Comparison of ENCODE assay signal across 11 cellular contexts in genomic region chr10:12975266-12975665, GRCh38. TPM values are rescaled to one million over a fixed set of nuclear protein-coding genes. Genes with fewer than 3 reads are reported as not detected.
A peak's percentile ranks its signal among the peaks of the same experiment; 100 is the strongest.
DNase-seq lines count a peak whose midpoint lies in the region; ATAC-seq and TF ChIP-seq lines count a peak whose summit lies in the region.
"Had no signal": no experiment of that assay in that cellular context is flagged by ENCODE, and none has a peak within 500 bp of the region (broad histone marks: within the 10 kb centered on the region; RNA-seq: fewer than 3 reads in every experiment).

No MANE protein-coding gene starts in this region.

- no peak for DNase-seq in GM06990 (ENCODE audit: extremely low read depth, insufficient read length)
- peak; percentile 10 for DNase-seq in MM.1S
- DNase-seq in mammary epithelial cell: peak; percentile 15
- DNase-seq in mucosa of gallbladder (ENCODE audit: low spot score): peak; percentile 34
- no peak for DNase-seq in activated CD8-positive, alpha-beta T cell treated with anti-CD3 and anti-CD28 coated beads for 36 hours
- DNase-seq in glutamatergic neuron: no peak
- DNase-seq in T-cell: no peak
- DNase-seq: naive B cell; NK-92 treated with Interleukin-12 subunit alpha and Interleukin-12 subunit beta, amount 100 ng/mL, for 24 hours; stimulated activated CD4-positive, alpha-beta T cell treated with anti-CD3 and anti-CD28 coated beads, Interleukin-12 subunit alpha, Interleukin-12 subunit beta, amount 100 ng/mL, for 4 hours had no signal

- no peaks in the 10 kb centered on the region for H3F3A ChIP-seq in MM.1S (ENCODE audit: insufficient read depth, low read length)

- H3K27me3 ChIP-seq in GM06990 (replicated peaks; ENCODE audit: control insufficient read depth, insufficient read depth, low read length) (no peaks in the 10 kb centered on the region; the same call in 1 of the 2 replicates), MM.1S (replicated peaks; ENCODE audit: insufficient read depth, low read length) (no peaks in the 10 kb centered on the region), mammary epithelial cell (ENCODE audit: insufficient read depth, low read length) (no peaks in the 10 kb centered on the region)

- H3K27ac ChIP-seq in MM.1S (ENCODE audit: low read length) (no peak overlapping the region), mammary epithelial cell (ENCODE audit: insufficient read depth, low read depth, low read length) (no peak overlapping the region)

- POLR2A ChIA-PET in activated CD8-positive, alpha-beta T cell treated with anti-CD3 and anti-CD28 coated beads for 36 hours (lab: Charles Lee): no interaction called here
- POLR2A ChIA-PET in T-cell (lab: Charles Lee): no interaction called here

- H3K9me3 ChIP-seq in MM.1S (replicated peaks; ENCODE audit: insufficient read depth, low read length) (no peaks in the 10 kb centered on the region), mammary epithelial cell (replicated peaks; ENCODE audit: insufficient read depth, low read length) (no peaks in the 10 kb centered on the region)

- H3K79me2 ChIP-seq in MM.1S (ENCODE audit: low read length): no peaks in the 10 kb centered on the region
- no peaks in the 10 kb centered on the region for H3K79me2 ChIP-seq in mammary epithelial cell (ENCODE audit: insufficient read depth, low read length)

- dilution Hi-C loops in mammary epithelial cell (cut with HindIII; ENCODE audit: low sequenced_read_pairs): no loop called here

- in situ Hi-C loops in mammary epithelial cell (cut with MboI; ENCODE audit: low sequenced_read_pairs in 2 of 2): no loop called here

- H2AFZ ChIP-seq in MM.1S (ENCODE audit: low read length) (no peak overlapping the region), mammary epithelial cell (ENCODE audit: low read depth, low read length) (no peak overlapping the region)

- no peaks in the 10 kb centered on the region for H4K20me1 ChIP-seq in MM.1S (ENCODE audit: insufficient read depth, low read length)
- no peaks in the 10 kb centered on the region for H4K20me1 ChIP-seq in mammary epithelial cell (ENCODE audit: insufficient read depth, low read length)

- no peaks in the 10 kb centered on the region for H3K4me1 ChIP-seq in MM.1S (ENCODE audit: low read length)
- H3K4me1 ChIP-seq in mammary epithelial cell (ENCODE audit: insufficient read depth, low read length): peaks cover 5% of the 10 kb centered on the region

- ATAC-seq in activated CD8-positive, alpha-beta T cell treated with anti-CD3 and anti-CD28 coated beads for 36 hours: no peak
- ATAC-seq in HG02623 (IDR thresholded peaks at IDR 0.05; ENCODE audit: unreplicated experiment) (no peak), T-cell (replicated peaks in 1 of 4) (no peak)

- no peak overlapping the region for H3K27ac Mint-ChIP-seq in activated CD8-positive, alpha-beta T cell treated with anti-CD3 and anti-CD28 coated beads for 36 hours
- no peak overlapping the region for H3K27ac Mint-ChIP-seq in glutamatergic neuron (ENCODE audit: unreplicated experiment)
- no peak overlapping the region for H3K27ac Mint-ChIP-seq in T-cell

- H3K4me3 Mint-ChIP-seq in activated CD8-positive, alpha-beta T cell treated with anti-CD3 and anti-CD28 coated beads for 36 hours: no peak overlapping the region
- H3K4me3 Mint-ChIP-seq in glutamatergic neuron (ENCODE audit: unreplicated experiment) (no peak overlapping the region), T-cell (no peak overlapping the region)
- H3K4me3 Mint-ChIP-seq: naive B cell had no signal

- H3K27me3 Mint-ChIP-seq in activated CD8-positive, alpha-beta T cell treated with anti-CD3 and anti-CD28 coated beads for 36 hours: peaks cover 14% of the 10 kb centered on the region
- H3K27me3 Mint-ChIP-seq in glutamatergic neuron (ENCODE audit: unreplicated experiment) (peaks cover 2% of the 10 kb centered on the region), T-cell (peaks cover 37% of the 10 kb centered on the region in 2 donors)

- CTCF ChIA-PET in mammary epithelial cell (lab: Charles Lee; ENCODE audit: low non-redundant PET): interaction anchor here (0.6 kb wide), 1 partner anchor 33 kb away, joined by 5 read pairs; no protein-coding TSS in a partner anchor
- CTCF ChIA-PET in activated CD8-positive, alpha-beta T cell treated with anti-CD3 and anti-CD28 coated beads for 36 hours (lab: Charles Lee): no interaction called here
- CTCF ChIA-PET in T-cell (lab: Charles Lee): no interaction called here

- H3K9me2 ChIP-seq in MM.1S (replicated peaks; ENCODE audit: insufficient read depth, low read length): no peaks in the 10 kb centered on the region

- no peaks in the 10 kb centered on the region for H3K36me3 ChIP-seq in GM06990 (ENCODE audit: control insufficient read depth, insufficient read depth, low read length)
- no peaks in the 10 kb centered on the region for H3K36me3 ChIP-seq in MM.1S (replicated peaks; ENCODE audit: insufficient read depth, low read length)
- H3K36me3 ChIP-seq in mammary epithelial cell (ENCODE audit: insufficient read depth, low read length): no peaks in the 10 kb centered on the region

- H3K4me3 ChIP-seq in GM06990 (replicated peaks; ENCODE audit: low read depth, low read length) (no peak overlapping the region), MM.1S (ENCODE audit: low read length) (no peak overlapping the region), mammary epithelial cell (replicated peaks in 1 of 3; ENCODE audit: insufficient read depth in 1 of 3, low read depth in 2 of 3, low read length in 3 of 3) (no peak overlapping the region)

- H3K9me3 Mint-ChIP-seq in activated CD8-positive, alpha-beta T cell treated with anti-CD3 and anti-CD28 coated beads for 36 hours: no peaks in the 10 kb centered on the region
- peaks cover 3% of the 10 kb centered on the region for H3K9me3 Mint-ChIP-seq in glutamatergic neuron (ENCODE audit: unreplicated experiment)
- H3K9me3 Mint-ChIP-seq in T-cell: no peaks in the 10 kb centered on the region

- no peaks in the 10 kb centered on the region for H3K4me1 Mint-ChIP-seq in activated CD8-positive, alpha-beta T cell treated with anti-CD3 and anti-CD28 coated beads for 36 hours (ENCODE audit: low read depth)
- H3K4me1 Mint-ChIP-seq in glutamatergic neuron (ENCODE audit: low read depth, unreplicated experiment) (peaks cover 24% of the 10 kb centered on the region), T-cell (no peaks in the 10 kb centered on the region)

- TF ChIP-seq CTCF in GM06990 (IDR thresholded peaks at IDR 0.05; ENCODE audit: insufficient read depth, low read length, poor library complexity, severe bottlenecking) (peak; percentile 16), MM.1S (IDR thresholded peaks at IDR 0.05; ENCODE audit: low read length) (peak; percentile 10; the same call in 1 of the 2 replicates), mammary epithelial cell (conservative IDR thresholded peaks at IDR 0.05 in 1 of 2, IDR thresholded peaks at IDR 0.05 in 1 of 2; ENCODE audit: extremely low read depth in 1 of 2, insufficient read depth in 1 of 2, low read depth in 1 of 2, low read length in 2 of 2) (peak; percentile 23 to 54), glutamatergic neuron (IDR thresholded peaks at IDR 0.05; ENCODE audit: partially characterized antibody, unreplicated experiment) (no peak)
- no peak for TF ChIP-seq CTCF in activated CD8-positive, alpha-beta T cell treated with anti-CD3 and anti-CD28 coated beads for 36 hours (IDR thresholded peaks at IDR 0.05)

- WGBS in mammary epithelial cell (ENCODE audit: low coverage, missing lambda C conversion rate): 53% methylated on average over 2 of the region's 3 CpGs

- intact Hi-C loops in mammary epithelial cell (cut with micrococcal nuclease): loop anchor here (1.0 to 2.0 kb wide), 3 partner anchors 73 to 256 kb away; no protein-coding TSS in a partner anchor
- intact Hi-C loops in activated CD8-positive, alpha-beta T cell treated with anti-CD3 and anti-CD28 coated beads for 36 hours (cut with micrococcal nuclease): no loop called here

- H3K9ac ChIP-seq in MM.1S (ENCODE audit: low read length) (no peak overlapping the region), mammary epithelial cell (ENCODE audit: insufficient read depth, low read length) (no peak overlapping the region)

- no peaks in the 10 kb centered on the region for H3K36me3 Mint-ChIP-seq in activated CD8-positive, alpha-beta T cell treated with anti-CD3 and anti-CD28 coated beads for 36 hours (ENCODE audit: low read depth)
- peaks cover 4% of the 10 kb centered on the region for H3K36me3 Mint-ChIP-seq in glutamatergic neuron (ENCODE audit: unreplicated experiment)
- H3K36me3 Mint-ChIP-seq in T-cell: no peaks in the 10 kb centered on the region
- H3K36me3 Mint-ChIP-seq: naive B cell had no signal

- no TSS peak for BruUV-seq in mammary epithelial cell (replicated peaks; lab: Mats Ljungman, UMichigan)

- no peak overlapping the region for H3K4me2 ChIP-seq in MM.1S (ENCODE audit: low read depth, low read length)
- no peak overlapping the region for H3K4me2 ChIP-seq in mammary epithelial cell (ENCODE audit: insufficient read depth, low read depth, low read length)

RNA-seq across cellular contexts. Expression of gene CCDC3, which starts 26.2 kb away (rescaled TPM):
- total RNA-seq in mammary epithelial cell (1 to 10 TPM; 3.7 to 7.7 TPM), mucosa of gallbladder (304 TPM), glutamatergic neuron (ENCODE audit: unreplicated experiment) (13.8 TPM), T-cell (under 1 TPM in 3 of 5 donors, not detected in 2; 0.06 to 0.20 (median 0.16) TPM)
- 0.40 TPM for polyA plus RNA-seq in mammary epithelial cell
- 0.16 TPM for polyA minus RNA-seq in mammary epithelial cell
- not detected for total RNA-seq in activated CD8-positive, alpha-beta T cell treated with anti-CD3 and anti-CD28 coated beads for 36 hours

Comparison
In these comparisons a context has a peak if more than half of its experiments do, and no peak if none do; other contexts are left out.
1. DNase-seq: peak in MM.1S (single experiment), mammary epithelial cell (single experiment) and mucosa of gallbladder (single experiment); none in GM06990 (single experiment), activated CD8-positive, alpha-beta T cell treated with anti-CD3 and anti-CD28 coated beads for 36 hours (single experiment), glutamatergic neuron (single experiment) and T-cell (0 of 34).
2. CTCF ChIP-seq: peak in GM06990 (single experiment), MM.1S (single experiment) and mammary epithelial cell (2 of 2); none in activated CD8-positive, alpha-beta T cell treated with anti-CD3 and anti-CD28 coated beads for 36 hours (single experiment) and glutamatergic neuron (single experiment).
3. RNA of gene CCDC3, which starts 26.2 kb away (total RNA-seq): 304 TPM in mucosa of gallbladder (single experiment); 13.8 TPM in glutamatergic neuron (single experiment), 3.7 to 7.7 TPM in mammary epithelial cell, 0.06 to 0.20 TPM in T-cell and not detected in activated CD8-positive, alpha-beta T cell treated with anti-CD3 and anti-CD28 coated beads for 36 hours; every median in the first group is over 10 times any median in the second.